15 cellular contexts compared by ENCODE assay signal in the genomic region with DNA sequence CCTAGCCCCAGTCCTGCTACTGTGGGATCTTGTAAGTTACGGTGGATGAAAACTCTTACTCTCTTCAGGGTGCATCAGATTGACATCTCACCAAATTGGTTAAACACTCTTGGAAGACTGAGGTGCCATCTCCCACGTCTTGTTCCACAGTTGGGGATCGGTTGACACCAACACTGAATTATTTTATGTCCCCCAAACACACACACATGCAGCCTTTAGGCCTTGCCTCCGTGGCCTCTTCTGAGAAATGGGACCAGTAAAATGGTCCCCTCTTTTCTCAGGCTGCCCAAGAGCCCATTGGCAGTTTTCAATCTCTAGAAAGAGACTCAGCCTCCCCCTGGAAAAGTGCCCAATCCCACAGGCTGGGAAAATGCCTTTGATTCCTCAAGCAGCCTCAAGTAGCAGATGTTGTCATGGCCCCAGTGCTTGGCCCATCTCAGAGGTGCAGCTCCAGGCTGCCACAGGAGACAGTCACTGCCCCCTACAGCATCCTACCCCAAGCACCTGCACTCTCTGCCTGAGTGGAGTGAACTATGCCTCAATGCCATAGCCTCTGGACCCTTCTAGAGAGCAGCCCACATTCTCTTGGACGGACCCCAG.
"Had no signal": no experiment of that assay in that cellular context is flagged by ENCODE, and none has a peak within 500 bp of the region (broad histone marks: within the 10 kb centered on the region; RNA-seq: fewer than 3 reads in every experiment).

No MANE protein-coding gene starts in this region.

- H3K27me3 ChIP-seq: upper lobe of left lung had no signal

- H3K4me2 ChIP-seq: smooth muscle cell had no signal

- H3K9me3 Mint-ChIP-seq: T-helper 1 cell treated with Interleukin-12 subunit alpha and Interleukin-12 subunit beta and Interleukin-4 antibody, amounts not matched to agents 30 μg/mL and 1 μg/mL, for 36 hours had no signal

- H3K9me3 ChIP-seq: neutrophil, upper lobe of left lung had no signal

- ATAC-seq: foreskin keratinocyte; stimulated activated naive CD8-positive, alpha-beta T cell treated with anti-CD3 and anti-CD28 coated beads, Interleukin-15, Interleukin-2, amounts not matched to agents 100 U/mL and 50 U/mL, for 24 hours had no signal

- H3K27ac Mint-ChIP-seq: activated naive CD8-positive, alpha-beta T cell treated with anti-CD3 and anti-CD28 coated beads for 36 hours; brain; naive B cell; T-helper 1 cell treated with Interleukin-12 subunit alpha and Interleukin-12 subunit beta and Interleukin-4 antibody, amounts not matched to agents 30 μg/mL and 1 μg/mL, for 36 hours had no signal

- DNase-seq: activated CD4-positive, alpha-beta T cell treated with anti-CD3 and anti-CD28 coated beads, Interleukin-2, amount 50 U/mL, for 48 hours; activated naive CD8-positive, alpha-beta T cell treated with anti-CD3 and anti-CD28 coated beads for 36 hours; amygdala; central memory CD4-positive, alpha-beta T cell; cortex of kidney; effector CD8-positive, alpha-beta T cell; foreskin keratinocyte; naive B cell; stimulated activated naive CD8-positive, alpha-beta T cell treated with anti-CD3 and anti-CD28 coated beads, Interleukin-15, Interleukin-2, amounts not matched to agents 100 U/mL and 50 U/mL, for 24 hours; WERI-Rb-1 had no signal

- H3K36me3 Mint-ChIP-seq: activated naive CD8-positive, alpha-beta T cell treated with anti-CD3 and anti-CD28 coated beads for 36 hours; brain had no signal

- H3K4me1 ChIP-seq: upper lobe of left lung had no signal

- H3K36me3 ChIP-seq: neutrophil, upper lobe of left lung, WERI-Rb-1 had no signal

- H3K4me1 Mint-ChIP-seq: activated naive CD8-positive, alpha-beta T cell treated with anti-CD3 and anti-CD28 coated beads for 36 hours; brain; naive B cell had no signal

- H3K27ac ChIP-seq: foreskin keratinocyte, neutrophil, upper lobe of left lung, WERI-Rb-1 had no signal

- H3K4me3 Mint-ChIP-seq: activated naive CD8-positive, alpha-beta T cell treated with anti-CD3 and anti-CD28 coated beads for 36 hours; brain; naive B cell; T-helper 1 cell treated with Interleukin-12 subunit alpha and Interleukin-12 subunit beta and Interleukin-4 antibody, amounts not matched to agents 30 μg/mL and 1 μg/mL, for 36 hours had no signal

- H3K4me3 ChIP-seq: smooth muscle cell, upper lobe of left lung had no signal
